9 cellular contexts compared by ENCODE assay signal in the genomic region with DNA sequence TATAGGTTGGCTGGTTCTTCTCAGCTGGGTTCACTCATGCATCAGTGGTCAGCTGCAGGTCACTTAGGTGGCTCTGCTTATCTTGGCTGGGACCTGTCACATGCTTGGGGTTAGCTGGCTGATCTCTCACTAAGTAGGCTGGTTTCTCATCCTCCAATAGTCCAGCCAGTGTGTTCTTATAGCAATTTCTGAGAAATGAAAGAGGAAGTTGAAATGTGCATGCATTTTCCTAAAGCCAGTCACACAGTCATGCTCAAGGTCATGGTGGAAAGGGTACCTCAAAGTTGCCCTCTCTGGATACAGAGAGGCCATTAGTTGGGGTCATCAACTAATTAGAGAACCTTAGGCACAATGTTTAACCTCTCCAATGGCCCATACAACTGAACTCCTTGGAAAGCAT.
DNase-seq lines count a peak whose midpoint lies in the region; ATAC-seq and TF ChIP-seq lines count a peak whose summit lies in the region.
"Had no signal": no experiment of that assay in that cellular context is flagged by ENCODE, and none has a peak within 500 bp of the region (broad histone marks: within the 10 kb centered on the region; RNA-seq: fewer than 3 reads in every experiment).

No MANE protein-coding gene starts in this region.

- in situ Hi-C loops in IMR-90 (cut with MboI; ENCODE audit: low sequenced_read_pairs): no loop called here

- no peak overlapping the region for H2AFZ ChIP-seq in IMR-90 (replicated peaks; ENCODE audit: low read length, poor library complexity)

- no peak overlapping the region for H3K56ac ChIP-seq in IMR-90 (ENCODE audit: extremely low read depth, insufficient read depth, low read length)

- no peak overlapping the region for H2BK5ac ChIP-seq in IMR-90 (ENCODE audit: low read depth, low read length, poor library complexity, severe bottlenecking)

- dilution Hi-C loops in IMR-90 (cut with HindIII; ENCODE audit: low sequenced_read_pairs, unreplicated experiment): no loop called here

- H3K9me3 ChIP-seq in IMR-90 (ENCODE audit: control insufficient read depth, insufficient read depth, low read length): no peaks in the 10 kb centered on the region
- H3K9me3 ChIP-seq in gastroesophageal sphincter: no peaks in the 10 kb centered on the region

- peaks cover 19% of the 10 kb centered on the region for H3K4me1 Mint-ChIP-seq in osteocyte (ENCODE audit: unreplicated experiment)

- peaks cover 9 to 15% of the 10 kb centered on the region in 2 experiments; a peak in 3 of 4 replicates for H3K79me1 ChIP-seq in IMR-90 (ENCODE audit: low read depth in 1 of 2, low read length in 2 of 2)

- H4K8ac ChIP-seq in IMR-90 (ENCODE audit: low read depth in 2 of 2, low read length in 2 of 2): no peak overlapping the region

- H3K4me3 Mint-ChIP-seq in osteocyte (ENCODE audit: unreplicated experiment): no peak overlapping the region

- H4K5ac ChIP-seq in IMR-90 (ENCODE audit: low read depth, low read length): no peak overlapping the region

- H3K4me2 ChIP-seq in IMR-90 (ENCODE audit: low read depth, low read length): no peak overlapping the region

- H3K27ac ChIP-seq in IMR-90 (ENCODE audit: insufficient read depth, low read length): no peak overlapping the region
- H3K27ac ChIP-seq in gastroesophageal sphincter: no peak overlapping the region

- H3K27ac Mint-ChIP-seq in osteocyte (ENCODE audit: unreplicated experiment): no peak overlapping the region

- H2BK20ac ChIP-seq in IMR-90 (ENCODE audit: low read depth, low read length): no peak overlapping the region

- TF ChIP-seq RAD21 in IMR-90 (IDR thresholded peaks at IDR 0.05; ENCODE audit: low read length): no peak

- peaks cover 9% of the 10 kb centered on the region; the same call in 1 of the 2 replicates for H4K20me1 ChIP-seq in IMR-90 (ENCODE audit: insufficient read depth, low read length)

- no peak overlapping the region for H2BK120ac ChIP-seq in IMR-90 (ENCODE audit: low read depth, low read length)

- H3K4me3 ChIP-seq in IMR-90 (ENCODE audit: insufficient read depth, low read depth, low read length) (no peak overlapping the region), gastroesophageal sphincter (no peak overlapping the region)

- no peak overlapping the region for H3K18ac ChIP-seq in IMR-90 (ENCODE audit: low read depth, low read length)

- intact Hi-C loops in IMR-90 (cut with micrococcal nuclease): no loop called here

- no peak overlapping the region for H3K9ac ChIP-seq in IMR-90 (ENCODE audit: low read depth, low read length)

- H3K4me1 ChIP-seq in IMR-90 (ENCODE audit: control insufficient read depth, insufficient read depth, low read length) (peaks cover 15% of the 10 kb centered on the region), gastroesophageal sphincter (peaks cover 0 to 51% (median 11%) of the 10 kb centered on the region in 3 donors)

- ATAC-seq in GM19043 (IDR thresholded peaks at IDR 0.05; ENCODE audit: low read depth, unreplicated experiment): peak; percentile 71
- ATAC-seq in HG02763 (IDR thresholded peaks at IDR 0.05; ENCODE audit: unreplicated experiment): peak; percentile 76
- no peak for ATAC-seq in IMR-90 (ENCODE audit: low read depth)
- no peak for ATAC-seq in gastroesophageal sphincter

- TF ChIP-seq POLR2A in IMR-90 (IDR thresholded peaks at IDR 0.05; ENCODE audit: low read depth, low read length): no peak
- no peak for TF ChIP-seq POLR2A in gastroesophageal sphincter (IDR thresholded peaks at IDR 0.05)

- H3K9me3 Mint-ChIP-seq in osteocyte (ENCODE audit: unreplicated experiment): no peaks in the 10 kb centered on the region

- H3K9me1 ChIP-seq in IMR-90 (ENCODE audit: insufficient read depth, low read length): peaks cover 7% of the 10 kb centered on the region; the same call in 1 of the 2 replicates

- H3K27me3 ChIP-seq in IMR-90 (ENCODE audit: control insufficient read depth, insufficient read depth, low read length) (no peaks in the 10 kb centered on the region), gastroesophageal sphincter (no peaks in the 10 kb centered on the region)

- TF ChIP-seq CTCF in IMR-90 (conservative IDR thresholded peaks at IDR 0.05; ENCODE audit: low read depth, low read length) (no peak), osteocyte (IDR thresholded peaks at IDR 0.05) (no peak), gastroesophageal sphincter (IDR thresholded peaks at IDR 0.05) (no peak)

- POLR2A ChIA-PET in IMR-90 (lab: Charles Lee; ENCODE audit: unreplicated experiment): no interaction called here

- no peak for TF ChIP-seq EP300 in gastroesophageal sphincter (IDR thresholded peaks at IDR 0.05)

- no peak overlapping the region for H2BK15ac ChIP-seq in IMR-90 (ENCODE audit: low read depth, low read length)

- BruUV-seq in IMR-90 (replicated peaks; lab: Mats Ljungman, UMichigan): no TSS peak

- 0 out of 2 replicates have a peak overlapping the region, but pooled peaks have one; percentile 17 for H3K14ac ChIP-seq in IMR-90 (replicated peaks; ENCODE audit: low read depth, low read length)

- H3K27me3 Mint-ChIP-seq in osteocyte (ENCODE audit: unreplicated experiment): peaks cover 2% of the 10 kb centered on the region

- H3K23ac ChIP-seq in IMR-90 (ENCODE audit: low read depth, low read length): no peak overlapping the region

- H3K4ac ChIP-seq in IMR-90 (ENCODE audit: low read depth, low read length): no peak overlapping the region

- H3K36me3 Mint-ChIP-seq in osteocyte (ENCODE audit: unreplicated experiment): no peaks in the 10 kb centered on the region

- H3K36me3 ChIP-seq in IMR-90 (ENCODE audit: control insufficient read depth, insufficient read depth, low read length) (0 out of 2 replicates have a peak, but pooled peaks cover 1% of the 10 kb centered on the region), gastroesophageal sphincter (no peaks in the 10 kb centered on the region)

- H2AK5ac ChIP-seq in IMR-90 (ENCODE audit: low read depth, low read length): no peak overlapping the region

- CTCF ChIA-PET in IMR-90 (lab: Yijun Ruan, JAX): interaction anchor here (0.7 kb wide), 1 partner anchor 34 kb away, joined by 3 read pairs; no protein-coding TSS in a partner anchor

- no peak overlapping the region for H4K91ac ChIP-seq in IMR-90 (ENCODE audit: insufficient read depth, low read depth, low read length)

- H2AK9ac ChIP-seq in IMR-90 (replicated peaks; ENCODE audit: low read depth, low read length, poor library complexity): no peak overlapping the region

- DNase-seq in IMR-90 (no peak), osteocyte (ENCODE audit: extremely low spot score, unreplicated experiment) (peak; percentile 11), T-helper 2 cell (no peak), putamen (ENCODE audit: low spot score) (no peak), DMS153 (lab: John Stamatoyannopoulos, UW) (no peak)
- DNase-seq: activated CD8-positive, alpha-beta memory T cell treated with anti-CD3 and anti-CD28 coated beads, Interleukin-2, amount 50 U/mL, for 48 hours had no signal

TF ChIP-seq in IMR-90, 13 proteins besides CTCF, POLR2A, EP300 and RAD21:
- TF ChIP-seq RCOR1 (IDR thresholded peaks at IDR 0.05; ENCODE audit: insufficient replicate concordance, low read length): no peak
- TF ChIP-seq CHD1 (IDR thresholded peaks at IDR 0.05; ENCODE audit: low read depth, low read length): no peak
- no peak for TF ChIP-seq NFE2L2 (IDR thresholded peaks at IDR 0.05; ENCODE audit: low read depth, low read length)
- TF ChIP-seq, protein P1, sequence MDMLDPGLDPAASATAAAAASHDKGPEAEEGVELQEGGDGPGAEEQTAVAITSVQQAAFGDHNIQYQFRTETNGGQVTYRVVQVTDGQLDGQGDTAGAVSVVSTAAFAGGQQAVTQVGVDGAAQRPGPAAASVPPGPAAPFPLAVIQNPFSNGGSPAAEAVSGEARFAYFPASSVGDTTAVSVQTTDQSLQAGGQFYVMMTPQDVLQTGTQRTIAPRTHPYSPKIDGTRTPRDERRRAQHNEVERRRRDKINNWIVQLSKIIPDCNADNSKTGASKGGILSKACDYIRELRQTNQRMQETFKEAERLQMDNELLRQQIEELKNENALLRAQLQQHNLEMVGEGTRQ (IDR thresholded peaks at IDR 0.05; ENCODE audit: low read depth, low read length): no peak
- TF ChIP-seq MAZ (IDR thresholded peaks at IDR 0.05; ENCODE audit: borderline replicate concordance, low read depth, low read length): no peak
- no peak for TF ChIP-seq MAFK (IDR thresholded peaks at IDR 0.05; ENCODE audit: low read depth, low read length)
- TF ChIP-seq, protein P2, sequence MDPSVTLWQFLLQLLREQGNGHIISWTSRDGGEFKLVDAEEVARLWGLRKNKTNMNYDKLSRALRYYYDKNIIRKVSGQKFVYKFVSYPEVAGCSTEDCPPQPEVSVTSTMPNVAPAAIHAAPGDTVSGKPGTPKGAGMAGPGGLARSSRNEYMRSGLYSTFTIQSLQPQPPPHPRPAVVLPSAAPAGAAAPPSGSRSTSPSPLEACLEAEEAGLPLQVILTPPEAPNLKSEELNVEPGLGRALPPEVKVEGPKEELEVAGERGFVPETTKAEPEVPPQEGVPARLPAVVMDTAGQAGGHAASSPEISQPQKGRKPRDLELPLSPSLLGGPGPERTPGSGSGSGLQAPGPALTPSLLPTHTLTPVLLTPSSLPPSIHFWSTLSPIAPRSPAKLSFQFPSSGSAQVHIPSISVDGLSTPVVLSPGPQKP (IDR thresholded peaks at IDR 0.05; ENCODE audit: borderline replicate concordance, low read depth, low read length): no peak
- TF ChIP-seq MXI1 (IDR thresholded peaks at IDR 0.05; ENCODE audit: borderline replicate concordance, low read depth, low read length): no peak
- no peak for TF ChIP-seq FOS (IDR thresholded peaks at IDR 0.05; ENCODE audit: low read depth, low read length)
- TF ChIP-seq CEBPB (IDR thresholded peaks at IDR 0.05; ENCODE audit: low read depth, low read length): no peak
- TF ChIP-seq BHLHE40 (IDR thresholded peaks at IDR 0.05; ENCODE audit: low read depth, low read length): no peak

Comparison
In these comparisons a context has a peak if more than half of its experiments do, and no peak if none do; other contexts are left out.
1. ATAC-seq: peak in GM19043 (single experiment) and HG02763 (single experiment); none in IMR-90 (single experiment) and gastroesophageal sphincter (single experiment).